Comparison of ENCODE assay signal across 1 cellular context in genomic region chr7:151110941-151111645, GRCh38.
TF ChIP-seq lines count a peak whose summit lies in the region.

No MANE protein-coding gene starts in this region.

TF ChIP-seq in endothelial cell of umbilical vein, 7 proteins besides CTCF, POLR2A, EP300 and RAD21:
- TF ChIP-seq POLR2AphosphoS5 (IDR thresholded peaks at IDR 0.05; ENCODE audit: insufficient read depth, low read depth, low read length) (peak; percentile 38), GATA2 (IDR thresholded peaks at IDR 0.05; ENCODE audit: insufficient read depth, insufficient read length, low read depth, low read length) (no peak)
